13 cellular contexts compared by ENCODE assay signal in the genomic region with DNA sequence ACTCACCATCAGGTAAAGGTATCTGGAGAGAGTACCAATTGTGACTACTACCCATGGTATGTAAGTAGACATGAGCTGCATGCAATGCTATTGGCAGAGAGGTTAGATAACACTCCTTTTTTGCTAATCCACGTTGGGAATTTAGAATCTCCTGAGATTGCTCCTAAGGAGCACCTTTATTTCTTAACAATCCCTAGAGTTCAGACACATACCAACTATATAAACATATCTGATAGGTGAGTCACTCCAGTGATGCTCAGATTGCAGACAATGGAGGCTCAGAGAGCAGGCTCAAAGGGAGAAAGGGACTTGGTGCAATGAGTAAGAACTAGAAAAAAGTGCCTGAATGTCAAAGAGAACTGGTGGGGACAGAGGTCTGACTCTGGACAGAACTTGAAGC. TPM values are rescaled to one million over a fixed set of nuclear protein-coding genes. Genes with fewer than 3 reads are reported as not detected.
A peak's percentile ranks its signal among the peaks of the same experiment; 100 is the strongest.
DNase-seq lines count a peak whose midpoint lies in the region; ATAC-seq lines count a peak whose summit lies in the region.
"Had no signal": no experiment of that assay in that cellular context is flagged by ENCODE, and none has a peak within 500 bp of the region (broad histone marks: within the 10 kb centered on the region; RNA-seq: fewer than 3 reads in every experiment).

No MANE protein-coding gene starts in this region.

- H3K9me3 Mint-ChIP-seq in activated naive CD4-positive, alpha-beta T cell treated with anti-CD3 and anti-CD28 coated beads, Interleukin-2, amount 10 ng/mL, durations not matched to agents 7 days and 5 days, result no peaks in the 10 kb centered on the region
- H3K9me3 Mint-ChIP-seq: activated CD4-positive, alpha-beta T cell treated with anti-CD3 and anti-CD28 coated beads, Interleukin-2, amount 10 ng/mL, durations not matched to agents 24 days and 14 days; brain; CD4-positive, CD25-positive, alpha-beta regulatory T cell; naive thymus-derived CD8-positive, alpha-beta T cell had no signal

- DNase-seq in A172 (ENCODE audit: low spot score) (peak; percentile 90), H4 (ENCODE audit: low spot score) (peak; percentile 21), SW480 (ENCODE audit: low spot score) (peak; percentile 82), foreskin melanocyte (peak; percentile 51)
- DNase-seq in stimulated activated CD4-positive, alpha-beta T cell treated with anti-CD3 and anti-CD28 coated beads, Interleukin-1b, Interleukin-23, amount 100 ng/mL, for 48 hours, result no peak
- no peak for DNase-seq in activated naive CD4-positive, alpha-beta T cell treated with anti-CD3 and anti-CD28 coated beads, Interleukin-2, amount 10 ng/mL, durations not matched to agents 7 days and 5 days
- DNase-seq: activated CD4-positive, alpha-beta T cell treated with anti-CD3 and anti-CD28 coated beads, Interleukin-2, amount 10 ng/mL, durations not matched to agents 24 days and 14 days; CD4-positive, CD25-positive, alpha-beta regulatory T cell; naive thymus-derived CD8-positive, alpha-beta T cell; stimulated activated CD4-positive, alpha-beta T cell treated with anti-CD3 and anti-CD28 coated beads, Interleukin-15, amount 100 ng/mL, for 24 hours had no signal

- CTCF ChIA-PET in activated naive CD4-positive, alpha-beta T cell treated with anti-CD3 and anti-CD28 coated beads, Interleukin-2, amount 10 ng/mL, durations not matched to agents 7 days and 5 days (lab: Charles Lee), result no interaction called here

- peaks cover 38% of the 10 kb centered on the region for H3K27me3 Mint-ChIP-seq in activated naive CD4-positive, alpha-beta T cell treated with anti-CD3 and anti-CD28 coated beads, Interleukin-2, amount 10 ng/mL, durations not matched to agents 7 days and 5 days
- H3K27me3 Mint-ChIP-seq: naive thymus-derived CD8-positive, alpha-beta T cell had no signal

- no peak for ATAC-seq in HG02885 (IDR thresholded peaks at IDR 0.05; ENCODE audit: poor library complexity, unreplicated experiment)
- no peak for ATAC-seq in HG02840 (IDR thresholded peaks at IDR 0.05; ENCODE audit: low FRiP score, unreplicated experiment)
- ATAC-seq: naive thymus-derived CD8-positive, alpha-beta T cell had no signal

- H3K27ac Mint-ChIP-seq in activated naive CD4-positive, alpha-beta T cell treated with anti-CD3 and anti-CD28 coated beads, Interleukin-2, amount 10 ng/mL, durations not matched to agents 7 days and 5 days, result no peak overlapping the region
- H3K27ac Mint-ChIP-seq: activated CD4-positive, alpha-beta T cell treated with anti-CD3 and anti-CD28 coated beads, Interleukin-2, amount 10 ng/mL, durations not matched to agents 24 days and 14 days; brain; naive thymus-derived CD8-positive, alpha-beta T cell had no signal

- H3K4me1 Mint-ChIP-seq in activated naive CD4-positive, alpha-beta T cell treated with anti-CD3 and anti-CD28 coated beads, Interleukin-2, amount 10 ng/mL, durations not matched to agents 7 days and 5 days, result peaks cover 11% of the 10 kb centered on the region

- no peaks in the 10 kb centered on the region for H3K36me3 Mint-ChIP-seq in activated naive CD4-positive, alpha-beta T cell treated with anti-CD3 and anti-CD28 coated beads, Interleukin-2, amount 10 ng/mL, durations not matched to agents 7 days and 5 days
- H3K36me3 Mint-ChIP-seq: brain; CD4-positive, CD25-positive, alpha-beta regulatory T cell; naive thymus-derived CD8-positive, alpha-beta T cell had no signal

- H3K4me3 Mint-ChIP-seq in activated naive CD4-positive, alpha-beta T cell treated with anti-CD3 and anti-CD28 coated beads, Interleukin-2, amount 10 ng/mL, durations not matched to agents 7 days and 5 days, result no peak overlapping the region
- H3K4me3 Mint-ChIP-seq: activated CD4-positive, alpha-beta T cell treated with anti-CD3 and anti-CD28 coated beads, Interleukin-2, amount 10 ng/mL, durations not matched to agents 24 days and 14 days; brain; naive thymus-derived CD8-positive, alpha-beta T cell had no signal

RNA-seq across cellular contexts. Expression of gene GOLGA4, which starts 21.7 kb away (rescaled TPM):
- 60.1 and 69.8 TPM in 2 replicates for total RNA-seq in A172 (2014; rRNA removed; shearing (Covaris generic))
- 13.6 and 18.2 TPM in 2 replicates for total RNA-seq in H4 (2014; rRNA removed; shearing (Covaris generic))

RNA-seq across cellular contexts. Expression of gene LRRFIP2, which starts 47.0 kb away (rescaled TPM):
- total RNA-seq in A172 (2014; rRNA removed; shearing (Covaris generic)), result 71.1 and 93.9 TPM in 2 replicates
- 12.5 and 19.7 TPM in 2 replicates for total RNA-seq in H4 (2014; rRNA removed; shearing (Covaris generic))

Comparison
In these comparisons a context has a peak if more than half of its experiments do, and no peak if none do; other contexts are left out.
1. DNase-seq: peak in A172 (single experiment), H4 (single experiment), SW480 (single experiment) and foreskin melanocyte (single experiment); none in stimulated activated CD4-positive, alpha-beta T cell treated with anti-CD3 and anti-CD28 coated beads, Interleukin-1b, Interleukin-23, amount 100 ng/mL, for 48 hours (single experiment) and activated naive CD4-positive, alpha-beta T cell treated with anti-CD3 and anti-CD28 coated beads, Interleukin-2, amount 10 ng/mL, durations not matched to agents 7 days and 5 days (single experiment).